Comparison of ENCODE assay signal across 20 cellular contexts in the genomic region with DNA sequence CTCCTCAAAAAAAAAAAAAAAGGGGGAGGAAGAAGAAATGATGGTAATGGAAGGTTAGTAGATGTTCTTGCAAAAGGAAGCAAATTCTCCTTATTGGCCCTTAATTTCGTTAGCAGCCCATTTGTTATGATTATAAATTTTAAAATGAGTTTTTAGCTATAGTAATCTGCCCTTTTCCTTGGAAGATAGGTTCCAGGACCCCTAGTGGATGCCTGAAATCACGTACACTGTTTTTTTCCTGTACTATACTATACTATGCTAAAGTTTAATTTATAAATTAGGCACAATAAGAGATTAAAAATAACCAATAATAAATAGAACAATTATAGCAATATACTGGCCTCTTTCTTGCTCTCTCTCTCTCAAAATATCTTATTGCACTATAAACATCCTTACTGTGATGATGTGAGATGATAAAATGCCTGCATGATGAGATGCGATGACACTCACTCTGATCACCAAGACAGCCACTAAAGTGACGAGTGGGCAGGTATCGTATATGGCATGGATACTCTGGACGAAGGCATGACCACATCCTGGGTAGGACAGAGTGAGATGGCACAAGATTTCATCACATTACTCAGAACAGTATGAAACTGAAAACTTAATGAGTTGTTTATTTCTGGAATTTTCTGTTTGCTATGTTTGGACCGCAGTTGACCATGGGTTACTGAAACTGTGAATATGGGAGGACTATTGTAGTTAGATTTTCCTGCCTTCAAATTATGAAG.
DNase-seq lines count a peak whose midpoint lies in the region; ATAC-seq and TF ChIP-seq lines count a peak whose summit lies in the region.
"Had no signal": no experiment of that assay in that cellular context is flagged by ENCODE, and none has a peak within 500 bp of the region (broad histone marks: within the 10 kb centered on the region; RNA-seq: fewer than 3 reads in every experiment).

No MANE protein-coding gene starts in this region.

- peaks cover 9% of the 10 kb centered on the region for H3K4me1 ChIP-seq in CD4-positive, CD25-positive, alpha-beta regulatory T cell (ENCODE audit: control insufficient read depth, insufficient read depth, low read length, poor library complexity, severe bottlenecking)
- no peaks in the 10 kb centered on the region for H3K4me1 ChIP-seq in HCT116 (ENCODE audit: control insufficient read depth in 1 of 2, insufficient read depth in 2 of 2, low read length in 2 of 2)
- H3K4me1 ChIP-seq: pancreas, vagina had no signal

- no peak overlapping the region for H3K4me3 ChIP-seq in CD4-positive, CD25-positive, alpha-beta regulatory T cell (ENCODE audit: low read depth, low read length)
- no peak overlapping the region for H3K4me3 ChIP-seq in HCT116 (replicated peaks in 1 of 2; ENCODE audit: low read depth in 1 of 2, low read length in 2 of 2)
- H3K4me3 ChIP-seq: pancreas, smooth muscle cell, stomach, vagina had no signal

- no peak overlapping the region for H3K27ac ChIP-seq in CD4-positive, CD25-positive, alpha-beta regulatory T cell (ENCODE audit: insufficient read depth, low read length, poor library complexity, severe bottlenecking)
- H3K27ac ChIP-seq in HCT116 (ENCODE audit: low read depth, low read length): no peak overlapping the region
- H3K27ac ChIP-seq: pancreas, stomach, vagina had no signal

- RAD21 ChIA-PET in HCT116 (lab: Charles Lee; ENCODE audit: low non-redundant PET in 1 of 2, low total read pairs in 2 of 2, uncharacterized antibody in 2 of 2, unreplicated experiment in 2 of 2): interaction anchor here in 1 of 2 experiments (0.8 kb wide), 1 partner anchor 84 kb away, joined by 3 read pairs; no protein-coding TSS in a partner anchor

- BruUV-seq in HCT116 (replicated peaks; lab: Mats Ljungman, UMichigan): no TSS peak

- no peaks in the 10 kb centered on the region for H3K9me2 ChIP-seq in HCT116 (ENCODE audit: insufficient read depth)

- TF ChIP-seq POLR2A in HCT116 (IDR thresholded peaks at IDR 0.05; ENCODE audit: borderline replicate concordance, extremely low read depth, insufficient read depth, insufficient read length): no peak

- no peaks in the 10 kb centered on the region for H3K79me2 ChIP-seq in HCT116 (ENCODE audit: insufficient read depth, low read length)

- intact Hi-C loops in HCT116 (cut with micrococcal nuclease): no loop called here
- intact Hi-C loops in activated T-helper 1 cell treated with anti-CD3 and anti-CD28 coated beads, Interleukin-12 subunit alpha, Interleukin-12 subunit beta, Interleukin-2, Interleukin-4 antibody, amounts not matched to agents 30 ng/mL and 10 ng/mL and 1 ng/mL, durations not matched to agents 14 hours and 24 hours and 36 hours (cut with micrococcal nuclease): loop anchor here (2.0 kb wide), 1 partner anchor 14 kb away; no protein-coding TSS in a partner anchor

- H3K4me3 Mint-ChIP-seq in CD4-positive, CD25-positive, alpha-beta regulatory T cell: no peak overlapping the region
- H3K4me3 Mint-ChIP-seq in activated T-helper 1 cell treated with anti-CD3 and anti-CD28 coated beads, Interleukin-12 subunit alpha, Interleukin-12 subunit beta, Interleukin-2, Interleukin-4 antibody, amounts not matched to agents 30 ng/mL and 10 ng/mL and 1 ng/mL, durations not matched to agents 14 hours and 24 hours and 36 hours: no peak overlapping the region
- H3K4me3 Mint-ChIP-seq: activated naive CD8-positive, alpha-beta T cell; central memory CD8-positive, alpha-beta T cell; mesothelial cell of epicardium had no signal

- H3K27me3 Mint-ChIP-seq in CD4-positive, CD25-positive, alpha-beta regulatory T cell: no peaks in the 10 kb centered on the region
- H3K27me3 Mint-ChIP-seq in activated T-helper 1 cell treated with anti-CD3 and anti-CD28 coated beads, Interleukin-12 subunit alpha, Interleukin-12 subunit beta, Interleukin-2, Interleukin-4 antibody, amounts not matched to agents 30 ng/mL and 10 ng/mL and 1 ng/mL, durations not matched to agents 14 hours and 24 hours and 36 hours (ENCODE audit: insufficient read depth): no peaks in the 10 kb centered on the region
- H3K27me3 Mint-ChIP-seq: activated naive CD8-positive, alpha-beta T cell; central memory CD8-positive, alpha-beta T cell had no signal

- peaks cover 3% of the 10 kb centered on the region for H3K36me3 ChIP-seq in CD4-positive, CD25-positive, alpha-beta regulatory T cell (ENCODE audit: control insufficient read depth, insufficient read depth, low read length)
- H3K36me3 ChIP-seq in HCT116 (ENCODE audit: control insufficient read depth in 1 of 2, insufficient read depth in 2 of 2, low read length in 2 of 2): peaks cover 6 to 10% of the 10 kb centered on the region in 2 experiments; a peak in 1 of 4 replicates

- no peaks in the 10 kb centered on the region for H3K9me3 Mint-ChIP-seq in CD4-positive, CD25-positive, alpha-beta regulatory T cell
- H3K9me3 Mint-ChIP-seq in activated T-helper 1 cell treated with anti-CD3 and anti-CD28 coated beads, Interleukin-12 subunit alpha, Interleukin-12 subunit beta, Interleukin-2, Interleukin-4 antibody, amounts not matched to agents 30 ng/mL and 10 ng/mL and 1 ng/mL, durations not matched to agents 14 hours and 24 hours and 36 hours: no peaks in the 10 kb centered on the region
- H3K9me3 Mint-ChIP-seq: central memory CD8-positive, alpha-beta T cell; mesothelial cell of epicardium had no signal

- no peak overlapping the region for H3K9ac ChIP-seq in HCT116 (ENCODE audit: low read length)

- peaks cover 7% of the 10 kb centered on the region for H3K36me3 Mint-ChIP-seq in CD4-positive, CD25-positive, alpha-beta regulatory T cell
- H3K36me3 Mint-ChIP-seq in activated T-helper 1 cell treated with anti-CD3 and anti-CD28 coated beads, Interleukin-12 subunit alpha, Interleukin-12 subunit beta, Interleukin-2, Interleukin-4 antibody, amounts not matched to agents 30 ng/mL and 10 ng/mL and 1 ng/mL, durations not matched to agents 14 hours and 24 hours and 36 hours (ENCODE audit: low read depth): peaks cover 20% of the 10 kb centered on the region
- H3K36me3 Mint-ChIP-seq: activated naive CD8-positive, alpha-beta T cell had no signal

- POLR2A ChIA-PET in HCT116 (lab: Charles Lee): no interaction called here

- H3K4me1 Mint-ChIP-seq in CD4-positive, CD25-positive, alpha-beta regulatory T cell: peaks cover 11 to 22% (median 13%) of the 10 kb centered on the region in 4 donors
- H3K4me1 Mint-ChIP-seq in activated T-helper 1 cell treated with anti-CD3 and anti-CD28 coated beads, Interleukin-12 subunit alpha, Interleukin-12 subunit beta, Interleukin-2, Interleukin-4 antibody, amounts not matched to agents 30 ng/mL and 10 ng/mL and 1 ng/mL, durations not matched to agents 14 hours and 24 hours and 36 hours (ENCODE audit: low read depth): peaks cover 20% of the 10 kb centered on the region
- H3K4me1 Mint-ChIP-seq: central memory CD8-positive, alpha-beta T cell had no signal

- no peak overlapping the region for H3K4me2 ChIP-seq in HCT116 (ENCODE audit: low read length)
- H3K4me2 ChIP-seq: smooth muscle cell had no signal

- no peaks in the 10 kb centered on the region for H3K9me3 ChIP-seq in CD4-positive, CD25-positive, alpha-beta regulatory T cell (ENCODE audit: control insufficient read depth in 2 of 2, low read length in 2 of 2)
- H3K9me3 ChIP-seq in HCT116 (ENCODE audit: control insufficient read depth in 1 of 2, insufficient read depth in 1 of 2, low read depth in 1 of 2, low read length in 2 of 2): no peaks in the 10 kb centered on the region
- H3K9me3 ChIP-seq: pancreas, stomach, vagina had no signal

- H3K27me3 ChIP-seq in CD4-positive, CD25-positive, alpha-beta regulatory T cell (ENCODE audit: control insufficient read depth, insufficient read depth, low read length): no peaks in the 10 kb centered on the region
- no peaks in the 10 kb centered on the region for H3K27me3 ChIP-seq in HCT116 (ENCODE audit: insufficient read depth, low read length)
- H3K27me3 ChIP-seq: pancreas, stomach, vagina had no signal

- H3K27ac Mint-ChIP-seq in CD4-positive, CD25-positive, alpha-beta regulatory T cell: peak overlapping the region in 2 of 3 donors; percentile 21 to 67
- H3K27ac Mint-ChIP-seq in activated T-helper 1 cell treated with anti-CD3 and anti-CD28 coated beads, Interleukin-12 subunit alpha, Interleukin-12 subunit beta, Interleukin-2, Interleukin-4 antibody, amounts not matched to agents 30 ng/mL and 10 ng/mL and 1 ng/mL, durations not matched to agents 14 hours and 24 hours and 36 hours: peak overlapping the region; percentile 6
- H3K27ac Mint-ChIP-seq: activated naive CD8-positive, alpha-beta T cell; mesothelial cell of epicardium had no signal

- in situ Hi-C loops in ACHN (cut with HindIII; ENCODE audit: low pct_ligation_motif_present, low pct_unique_long_range_greater_than_20kb, low sequenced_read_pairs): no loop called here

- CTCF ChIA-PET in HCT116 (lab: Charles Lee): no interaction called here

- TF ChIP-seq RAD21 in HCT116 (IDR thresholded peaks at IDR 0.05; ENCODE audit: low read depth): no peak; the same call in 1 of the 2 replicates

- no peak overlapping the region for H2AFZ ChIP-seq in HCT116 (ENCODE audit: low read depth, low read length, poor library complexity, severe bottlenecking)

- ATAC-seq in CD4-positive, CD25-positive, alpha-beta regulatory T cell (ENCODE audit: low read depth in 2 of 2): no peak
- peak; percentile 42; the same call in 1 of the 2 replicates for ATAC-seq in HCT116
- ATAC-seq: pancreas had no signal

- TF ChIP-seq CTCF in HCT116 (IDR thresholded peaks at IDR 0.05 in 2 of 3, conservative IDR thresholded peaks at IDR 0.05 in 1 of 3; ENCODE audit: borderline replicate concordance in 1 of 3, insufficient read depth in 1 of 3, low read depth in 2 of 3, low read length in 2 of 3): 0 out of 6 replicates have a peak, but pooled peaks of 2 of the 3 experiments have one; percentile 12 to 30

- no peak for DNase-seq in CD4-positive, CD25-positive, alpha-beta regulatory T cell
- DNase-seq in HCT116 (ENCODE audit: low read depth, low spot score) (no peak), fibroblast of peridontal ligament (ENCODE audit: extremely low read depth) (peak; percentile 46), T-helper 9 cell (no peak), ACHN (no peak), SIG-M5 treated with dmso at 0.1 percent for 504 hours (lab: John Stamatoyannopoulos, UW; ENCODE audit: unreplicated experiment) (no peak)
- DNase-seq in activated T-helper 1 cell treated with anti-CD3 and anti-CD28 coated beads, Interleukin-12 subunit alpha, Interleukin-12 subunit beta, Interleukin-2, Interleukin-4 antibody, amounts not matched to agents 30 ng/mL and 10 ng/mL and 1 ng/mL, durations not matched to agents 14 hours and 24 hours and 36 hours (ENCODE audit: low spot score): no peak
- no peak for DNase-seq in stimulated activated CD4-positive, alpha-beta T cell treated with anti-CD3 and anti-CD28 coated beads, Interleukin-4, amount 100 ng/mL, for 24 hours
- DNase-seq: C1 segment of cervical spinal cord, head of caudate nucleus, kidney, NCI-H187 treated with DMSO at 0.1 percent for 48 hours, NCI-H510A treated with DMSO at 0.1 percent for 48 hours, pancreas, stomach had no signal

- no peaks in the 10 kb centered on the region for H4K20me1 ChIP-seq in HCT116 (ENCODE audit: insufficient read depth)

TF ChIP-seq in HCT116, 20 proteins besides CTCF, POLR2A, EP300 and RAD21:
- TF ChIP-seq, protein P1, sequence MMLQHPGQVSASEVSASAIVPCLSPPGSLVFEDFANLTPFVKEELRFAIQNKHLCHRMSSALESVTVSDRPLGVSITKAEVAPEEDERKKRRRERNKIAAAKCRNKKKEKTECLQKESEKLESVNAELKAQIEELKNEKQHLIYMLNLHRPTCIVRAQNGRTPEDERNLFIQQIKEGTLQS (IDR thresholded peaks at IDR 0.05): no peak
TF ChIP-seq in HCT116: peak in this region for 0.
